In the genomic region with DNA sequence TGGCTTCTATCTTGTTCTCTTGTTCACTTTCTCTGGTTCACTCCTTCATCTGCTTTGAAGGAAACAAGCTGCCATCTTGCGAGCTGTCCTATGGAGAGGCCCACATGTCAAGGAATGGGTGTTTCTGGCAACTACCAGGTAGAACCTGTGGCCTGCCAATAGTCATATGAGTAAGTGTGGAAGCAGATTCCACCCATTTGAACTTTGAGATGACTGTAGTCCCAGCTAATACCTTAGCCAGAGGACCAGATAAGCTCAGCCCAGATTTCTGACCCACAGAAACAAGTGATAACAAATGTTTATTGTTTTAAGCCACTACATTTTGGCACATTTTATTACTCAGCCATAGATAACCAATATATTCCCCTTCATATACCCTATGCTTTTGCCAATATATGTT, we compare ENCODE assay signal across 27 cellular contexts.
"Had no signal": no experiment of that assay in that cellular context is flagged by ENCODE, and none has a peak within 500 bp of the region (broad histone marks: within the 10 kb centered on the region; RNA-seq: fewer than 3 reads in every experiment).

No MANE protein-coding gene starts in this region.

- H3K27ac Mint-ChIP-seq: activated naive CD4-positive, alpha-beta T cell treated with anti-CD3 and anti-CD28 coated beads for 36 hours; activated naive CD8-positive, alpha-beta T cell treated with anti-CD3 and anti-CD28 coated beads for 36 hours had no signal

- H3K9me3 Mint-ChIP-seq: activated naive CD4-positive, alpha-beta T cell treated with anti-CD3 and anti-CD28 coated beads for 36 hours; activated T-cell treated with anti-CD3 and anti-CD28 coated beads, Interleukin-2, amount 50 U/mL, for 4 hours had no signal

- H3K4me3 ChIP-seq: cardiac muscle cell, K562, Peyer's patch, SJCRH30 had no signal

- H3K27me3 ChIP-seq: brain microvascular endothelial cell, cardiac muscle cell, Peyer's patch, SJCRH30 had no signal

- ATAC-seq: activated T-cell treated with anti-CD3 and anti-CD28 coated beads, Interleukin-2, amount 50 U/mL, for 4 hours; K562 had no signal

- H3K4me3 Mint-ChIP-seq: activated naive CD4-positive, alpha-beta T cell treated with anti-CD3 and anti-CD28 coated beads for 36 hours; activated naive CD8-positive, alpha-beta T cell treated with anti-CD3 and anti-CD28 coated beads for 36 hours; activated T-cell treated with anti-CD3 and anti-CD28 coated beads, Interleukin-2, amount 50 U/mL, for 4 hours had no signal

- DNase-seq: activated CD4-positive, alpha-beta T cell treated with anti-CD3 and anti-CD28 coated beads for 48 hours; activated CD4-positive, alpha-beta T cell treated with anti-CD3 and anti-CD28 coated beads, Interleukin-2, amount 50 U/mL, for 4 hours; activated CD8-positive, alpha-beta memory T cell treated with anti-CD3 and anti-CD28 coated beads for 24 hours; activated effector memory CD4-positive, alpha-beta T cell treated with anti-CD3 and anti-CD28 coated beads, Interleukin-2, amount 50 U/mL, for 16 hours; activated naive CD4-positive, alpha-beta T cell treated with anti-CD3 and anti-CD28 coated beads for 36 hours; activated naive CD8-positive, alpha-beta T cell treated with anti-CD3 and anti-CD28 coated beads for 36 hours; activated T-cell treated with anti-CD3 and anti-CD28 coated beads, Interleukin-2, amount 50 U/mL, for 4 hours; brain microvascular endothelial cell; Karpas-422; MM.1S; NCI-H1105; NCI-H1436; NCI-H1694 treated with DMSO at 0.1 percent for 48 hours; NCI-H2029 treated with DMSO at 0.1 percent for 48 hours; NCI-H510A treated with DMSO at 0.1 percent for 48 hours; NCI-H69; NK-92 treated with Interleukin-12 subunit alpha and Interleukin-12 subunit beta, amount 100 ng/mL, for 24 hours; OCI-M1; Peyer's patch; Right ventricle myocardium superior; SJCRH30; SK-N-SH; T-helper 1 cell; WERI-Rb-1 had no signal

- H3K9ac ChIP-seq: SK-N-SH had no signal

- H3K27ac ChIP-seq: brain microvascular endothelial cell, cardiac muscle cell, Peyer's patch, RWPE1, SJCRH30, WERI-Rb-1 had no signal

- H3K9me3 ChIP-seq: Peyer's patch, SJCRH30, SK-N-SH had no signal

- H3K36me3 ChIP-seq: cardiac muscle cell, Peyer's patch had no signal
